Comparison of ENCODE assay signal across 28 cellular contexts in the genomic region with DNA sequence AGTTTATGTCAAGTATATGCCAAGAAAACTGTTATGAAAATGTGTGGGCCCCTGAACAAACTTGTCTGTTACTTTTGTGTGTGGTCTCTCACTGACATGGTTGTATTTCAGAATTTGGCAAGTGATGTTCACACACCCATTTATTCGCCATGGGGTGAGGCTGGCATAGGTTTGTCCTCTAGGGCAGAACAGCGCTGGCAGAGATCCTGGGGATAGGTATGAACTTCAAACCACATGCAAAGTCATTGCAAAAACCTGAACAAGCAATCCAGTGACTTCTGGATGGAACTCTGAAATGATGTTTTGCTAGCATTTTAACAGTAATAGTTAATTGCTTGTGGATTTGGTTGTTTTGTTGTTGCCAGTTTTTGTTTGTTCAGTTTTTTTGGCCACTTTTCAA.
DNase-seq lines count a peak whose midpoint lies in the region; ATAC-seq, FAIRE-seq and TF ChIP-seq lines count a peak whose summit lies in the region.
"Had no signal": no experiment of that assay in that cellular context is flagged by ENCODE, and none has a peak within 500 bp of the region (broad histone marks: within the 10 kb centered on the region; RNA-seq: fewer than 3 reads in every experiment).

No MANE protein-coding gene starts in this region.

- H3K4me1 ChIP-seq in H1 (replicated peaks in 1 of 4; ENCODE audit: control insufficient read depth in 3 of 4, insufficient read depth in 4 of 4, low read length in 3 of 4) (peaks cover 4 to 14% (median 10%) of the 10 kb centered on the region in 4 experiments; a peak in 6 of 7 replicates), sigmoid colon (peaks cover 0 to 11% (median 0%) of the 10 kb centered on the region in 4 donors)
- H3K4me1 ChIP-seq: breast epithelium, gastroesophageal sphincter, left ventricle myocardium inferior, psoas muscle had no signal

- POLR2A ChIA-PET in H1 (lab: Charles Lee; ENCODE audit: partially characterized antibody), result interaction anchor here (1.1 to 1.6 kb wide), 2 partner anchors 8 to 79 kb away, joined by 4 to 5 read pairs; a partner anchor contains a TSS

- no peaks in the 10 kb centered on the region for H3K23me2 ChIP-seq in H1 (ENCODE audit: low read depth, low read length)

- H2AFZ ChIP-seq in H1 (ENCODE audit: low read length), result no peak overlapping the region

- H3K9me3 ChIP-seq in MG63, result no peaks in the 10 kb centered on the region
- no peaks in the 10 kb centered on the region for H3K9me3 ChIP-seq in H1 (ENCODE audit: insufficient read depth in 2 of 2, low read depth in 1 of 2, low read length in 1 of 2)
- no peaks in the 10 kb centered on the region for H3K9me3 ChIP-seq in sigmoid colon
- H3K9me3 ChIP-seq: breast epithelium, gastroesophageal sphincter, left ventricle myocardium inferior, psoas muscle, SJSA1, tibial artery had no signal

- no peak overlapping the region for H2BK15ac ChIP-seq in H1 (ENCODE audit: low read length)

- DNase-seq in AG10803 (ENCODE audit: low read depth) (peak; percentile 48), MG63 (peak; percentile 13), H1 (ENCODE audit: low read depth in 1 of 2, low spot score in 2 of 2) (no peak), left lobe of liver (ENCODE audit: low spot score) (peak; percentile 83), erythroblast (lab: John Stamatoyannopoulos, UW) (no peak), sigmoid colon (no peak)
- DNase-seq: activated CD4-positive, CD25-positive, alpha-beta regulatory T cell treated with anti-CD3 and anti-CD28 coated beads, Interleukin-2, amount 50 U/mL, for 72 hours; activated CD8-positive, alpha-beta T cell treated with anti-CD3 and anti-CD28 coated beads for 36 hours; amygdala; effector CD4-positive, alpha-beta T cell; H7; hippocampal formation; left ventricle myocardium inferior; naive B cell; NCI-H1694 treated with DMSO at 0.1 percent for 48 hours; NCI-H526; psoas muscle; stimulated activated CD4-positive, alpha-beta T cell treated with anti-CD3 and anti-CD28 coated beads, Interleukin-1b, Interleukin-23, amount 100 ng/mL, for 48 hours; stimulated activated CD8-positive, alpha-beta memory T cell treated with anti-CD3 and anti-CD28 coated beads, Interleukin-4, amount 100 ng/mL, for 48 hours; stimulated activated naive CD8-positive, alpha-beta T cell treated with anti-CD3 and anti-CD28 coated beads, Interleukin-15, amount 100 ng/mL, for 72 hours; tibial artery had no signal

- no peak overlapping the region; the same call in 1 of the 2 replicates for H3K18ac ChIP-seq in H1 (ENCODE audit: extremely low read depth, low read length)

- no peak overlapping the region for H3K9ac ChIP-seq in H1 (replicated peaks in 1 of 4; ENCODE audit: extremely low read depth in 1 of 4, low read depth in 3 of 4, low read length in 3 of 4)

- no peak for TF ChIP-seq EP300 in H1 (IDR thresholded peaks at IDR 0.05; ENCODE audit: borderline replicate concordance in 1 of 2, low read depth in 2 of 2, low read length in 2 of 2)
- TF ChIP-seq EP300 in sigmoid colon (IDR thresholded peaks at IDR 0.05), result no peak

- no peak overlapping the region for H2AK5ac ChIP-seq in H1 (ENCODE audit: low read depth, low read length)

- H3K4me3 ChIP-seq in AG10803 (ENCODE audit: low read length) (no peak overlapping the region), MG63 (no peak overlapping the region), H1 (ENCODE audit: extremely low read depth in 1 of 4, insufficient read depth in 2 of 4, low read depth in 3 of 4, low read length in 4 of 4) (no peak overlapping the region), sigmoid colon (no peak overlapping the region)
- H3K4me3 ChIP-seq: breast epithelium, gastroesophageal sphincter, left ventricle myocardium inferior, psoas muscle, SJSA1, tibial artery had no signal

- H3K79me2 ChIP-seq in H1 (ENCODE audit: control insufficient read depth in 1 of 2, insufficient read depth in 2 of 2, low read length in 2 of 2), result no peaks in the 10 kb centered on the region

- H3K4ac ChIP-seq in H1 (replicated peaks; ENCODE audit: insufficient read length, low read depth, low read length), result no peak overlapping the region

- H3K36me3 ChIP-seq in MG63, result no peaks in the 10 kb centered on the region
- no peaks in the 10 kb centered on the region for H3K36me3 ChIP-seq in H1 (ENCODE audit: control insufficient read depth in 2 of 4, insufficient read depth in 4 of 4, low read length in 3 of 4)
- no peaks in the 10 kb centered on the region for H3K36me3 ChIP-seq in sigmoid colon
- H3K36me3 ChIP-seq: breast epithelium, gastroesophageal sphincter, left ventricle myocardium inferior, SJSA1, tibial artery had no signal

- no peak for TF ChIP-seq RAD21 in H1 (IDR thresholded peaks at IDR 0.05 in 1 of 2, conservative IDR thresholded peaks at IDR 0.05 in 1 of 2; ENCODE audit: low read depth in 2 of 2, low read length in 2 of 2)

- H3K14ac ChIP-seq in H1 (ENCODE audit: insufficient read length), result no peak overlapping the region

- 90% methylated on average over 2 of the region's 2 CpGs; no CpG with 5 or more reads in 1 of the 2 experiments for WGBS in H1 (ENCODE audit: extremely low coverage in 1 of 2, insufficient coverage in 1 of 2, insufficient read length in 1 of 2, insufficient replicate concordance in 2 of 2, low coverage in 1 of 2, low lambda C conversion rate in 2 of 2, missing lambda C conversion rate in 1 of 2), 2 experiments
- 31 to 85% methylated on average over 2 of the region's 2 CpGs for WGBS in sigmoid colon, 2 donors

- H2BK12ac ChIP-seq in H1 (ENCODE audit: low read depth, low read length), result no peak overlapping the region; the same call in 1 of the 2 replicates

- no peak for FAIRE-seq in H1 (lab: Jason Lieb, UNC)
- FAIRE-seq: colon, G401.6 had no signal

- TF ChIP-seq CTCF in AG10803 (conservative IDR thresholded peaks at IDR 0.05; ENCODE audit: low read length) (no peak), H1 (IDR thresholded peaks at IDR 0.05; ENCODE audit: control extremely low read depth in 1 of 3, insufficient read depth in 1 of 3, low read depth in 1 of 3, low read length in 3 of 3) (no peak), sigmoid colon (IDR thresholded peaks at IDR 0.05) (no peak)

- H4K91ac ChIP-seq in H1 (replicated peaks; ENCODE audit: insufficient read length, low read length), result no peak overlapping the region

- H4K5ac ChIP-seq in H1 (ENCODE audit: insufficient read length, low read depth, low read length), result no peak overlapping the region

- CTCF ChIA-PET in H1 (lab: Charles Lee; ENCODE audit: partially characterized antibody), result no interaction called here

- intact Hi-C loops in sigmoid colon (cut with DNase I), result no loop called here

- 0 out of 2 replicates have a peak overlapping the region, but pooled peaks have one; percentile 44 for H2BK20ac ChIP-seq in H1 (ENCODE audit: low read length)

- H2BK5ac ChIP-seq in H1 (ENCODE audit: low read depth, low read length), result no peak overlapping the region

- no peak overlapping the region for H3K56ac ChIP-seq in H1 (replicated peaks; ENCODE audit: insufficient read length, low read depth, low read length)

- H2BK120ac ChIP-seq in H1 (replicated peaks; ENCODE audit: low read depth, low read length), result no peak overlapping the region

- ATAC-seq in left lobe of liver, result peak; percentile 81
- no peak for ATAC-seq in HG02642 (IDR thresholded peaks at IDR 0.05; ENCODE audit: poor library complexity, unreplicated experiment)
- ATAC-seq in HG03039 (IDR thresholded peaks at IDR 0.05; ENCODE audit: unreplicated experiment), result no peak
- ATAC-seq: activated CD8-positive, alpha-beta T cell treated with anti-CD3 and anti-CD28 coated beads for 36 hours; gastroesophageal sphincter; stimulated activated naive CD8-positive, alpha-beta T cell treated with anti-CD3 and anti-CD28 coated beads, Interleukin-15, amount 100 ng/mL, for 72 hours had no signal

- H3K27ac ChIP-seq in H1 (ENCODE audit: low read depth, low read length), result no peak overlapping the region
- no peak overlapping the region for H3K27ac ChIP-seq in sigmoid colon
- H3K27ac ChIP-seq: breast epithelium, gastroesophageal sphincter, left ventricle myocardium inferior, psoas muscle, SJSA1, tibial artery had no signal

- H3K4me2 ChIP-seq in H1 (ENCODE audit: insufficient read depth in 1 of 2, low read depth in 2 of 2, low read length in 2 of 2), result no peak overlapping the region

- H3K27me3 ChIP-seq in MG63, result no peaks in the 10 kb centered on the region
- H3K27me3 ChIP-seq in H1 (replicated peaks in 1 of 4; ENCODE audit: control insufficient read depth in 3 of 4, extremely low read depth in 1 of 4, insufficient read depth in 3 of 4, low read length in 3 of 4), result no peaks in the 10 kb centered on the region
- H3K27me3 ChIP-seq in sigmoid colon, result no peaks in the 10 kb centered on the region
- H3K27me3 ChIP-seq: breast epithelium, gastroesophageal sphincter, tibial artery had no signal

- no peaks in the 10 kb centered on the region for H4K20me1 ChIP-seq in H1 (replicated peaks in 1 of 2; ENCODE audit: control insufficient read depth in 1 of 2, insufficient read depth in 2 of 2, low read length in 2 of 2)

- no peak overlapping the region for H3K23ac ChIP-seq in H1 (ENCODE audit: insufficient read length)

- no peaks in the 10 kb centered on the region for H3K79me1 ChIP-seq in H1 (ENCODE audit: low read depth, low read length)

- no peak for TF ChIP-seq POLR2A in H1 (IDR thresholded peaks at IDR 0.05; ENCODE audit: control extremely low read depth in 1 of 2, low read depth in 2 of 2, low read length in 2 of 2)
- TF ChIP-seq POLR2A in erythroblast (IDR thresholded peaks at IDR 0.05; ENCODE audit: low read length), result no peak
- TF ChIP-seq POLR2A in sigmoid colon (IDR thresholded peaks at IDR 0.05), result no peak

- no peak overlapping the region for H4K8ac ChIP-seq in H1 (ENCODE audit: extremely low read depth, insufficient read depth, low read length)

TF ChIP-seq in H1, 55 proteins besides CTCF, POLR2A, EP300 and RAD21 (continues in another document):
- TF ChIP-seq CHD1 (IDR thresholded peaks at IDR 0.05; ENCODE audit: low read depth, low read length), result no peak
- TF ChIP-seq, protein P1, sequence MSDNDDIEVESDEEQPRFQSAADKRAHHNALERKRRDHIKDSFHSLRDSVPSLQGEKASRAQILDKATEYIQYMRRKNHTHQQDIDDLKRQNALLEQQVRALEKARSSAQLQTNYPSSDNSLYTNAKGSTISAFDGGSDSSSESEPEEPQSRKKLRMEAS (IDR thresholded peaks at IDR 0.05), result no peak
- no peak for TF ChIP-seq NANOG (IDR thresholded peaks at IDR 0.05; ENCODE audit: insufficient read depth, low read depth, low read length, poor library complexity, severe bottlenecking)
- no peak for TF ChIP-seq GTF2F1 (IDR thresholded peaks at IDR 0.05; ENCODE audit: borderline replicate concordance, low read depth, low read length)
- TF ChIP-seq, protein P2, sequence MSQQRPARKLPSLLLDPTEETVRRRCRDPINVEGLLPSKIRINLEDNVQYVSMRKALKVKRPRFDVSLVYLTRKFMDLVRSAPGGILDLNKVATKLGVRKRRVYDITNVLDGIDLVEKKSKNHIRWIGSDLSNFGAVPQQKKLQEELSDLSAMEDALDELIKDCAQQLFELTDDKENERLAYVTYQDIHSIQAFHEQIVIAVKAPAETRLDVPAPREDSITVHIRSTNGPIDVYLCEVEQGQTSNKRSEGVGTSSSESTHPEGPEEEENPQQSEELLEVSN (IDR thresholded peaks at IDR 0.05), result no peak
- TF ChIP-seq RXRA (IDR thresholded peaks at IDR 0.05; ENCODE audit: insufficient read depth, low read depth, low read length), result no peak
- TF ChIP-seq ASH2L (IDR thresholded peaks at IDR 0.05; ENCODE audit: low read length), result no peak
- no peak for TF ChIP-seq KDM5A (IDR thresholded peaks at IDR 0.05; ENCODE audit: low read length)

Comparison
In these comparisons a context has a peak if more than half of its experiments do, and no peak if none do; other contexts are left out.
1. DNase-seq: peak in AG10803 (single experiment), MG63 (single experiment) and left lobe of liver (single experiment); none in H1 (0 of 2), erythroblast (0 of 2) and sigmoid colon (single experiment).